In genomic region chr5:138052718-138053117, GRCh38 we compare ENCODE assay signal across 5 cellular contexts. TPM values are rescaled to one million over a fixed set of nuclear protein-coding genes. Genes with fewer than 3 reads are reported as not detected.
"Had no signal": no experiment of that assay in that cellular context is flagged by ENCODE, and none has a peak within 500 bp of the region (broad histone marks: within the 10 kb centered on the region; RNA-seq: fewer than 3 reads in every experiment).

No MANE protein-coding gene starts in this region.

RNA-seq across cellular contexts. Expression of gene WNT8A, which starts 31.1 kb away (rescaled TPM):
- total RNA-seq: GM23338, H1, HFFc6, HT1080, IMR-90 had no signal
- polyA plus RNA-seq: GM23338, IMR-90 had no signal
